In genomic region chr1:167563579-167564246, GRCh38 we compare ENCODE assay signal across 10 cellular contexts. TPM values are rescaled to one million over a fixed set of nuclear protein-coding genes. Genes with fewer than 3 reads are reported as not detected.
A peak's percentile ranks its signal among the peaks of the same experiment; 100 is the strongest.
DNase-seq lines count a peak whose midpoint lies in the region; ATAC-seq and TF ChIP-seq lines count a peak whose summit lies in the region.
"Had no signal": no experiment of that assay in that cellular context is flagged by ENCODE, and none has a peak within 500 bp of the region (broad histone marks: within the 10 kb centered on the region; RNA-seq: fewer than 3 reads in every experiment).

No MANE protein-coding gene starts in this region.

- TF ChIP-seq POLR2A in GM18505 (IDR thresholded peaks at IDR 0.05; ENCODE audit: borderline replicate concordance, extremely low read depth, insufficient read depth, insufficient read length), result no peak

- intact Hi-C loops in left colon (cut with DNase I, micrococcal nuclease), result no loop called here

- peak; percentile 31 for DNase-seq in DMS153 treated with DMSO at 0.1 percent for 48 hours (lab: John Stamatoyannopoulos, UW; ENCODE audit: unreplicated experiment)
- peak; percentile 15 for DNase-seq in NCI-H1105 treated with DMSO at 0.1 percent for 48 hours (lab: John Stamatoyannopoulos, UW)
- peak; percentile 71 for DNase-seq in SIG-M5 (lab: John Stamatoyannopoulos, UW)
- DNase-seq in left colon, result peak; percentile 7 to 41
- DNase-seq in stimulated activated CD4-positive, alpha-beta T cell treated with anti-CD3 and anti-CD28 coated beads, Interleukin-2, amount 100 ng/mL, for 48 hours, result no peak
- DNase-seq in UCSD-AML1 (lab: John Stamatoyannopoulos, UW; ENCODE audit: unreplicated experiment), result no peak
- DNase-seq in EL, result no peak
- DNase-seq: effector memory CD8-positive, alpha-beta T cell had no signal

- ATAC-seq in left colon, result peak; percentile 21
- no peak for ATAC-seq in GM18505 (IDR thresholded peaks at IDR 0.05; ENCODE audit: unreplicated experiment)
- ATAC-seq: effector memory CD8-positive, alpha-beta T cell had no signal

RNA-seq across cellular contexts. Expression of gene CREG1, which starts 10.2 kb away (rescaled TPM):
- total RNA-seq in left colon, result 10 to 100 TPM; 48.9 to 67.9 TPM

RNA-seq across cellular contexts. Expression of gene CD247, which starts 45.4 kb away (rescaled TPM):
- total RNA-seq in left colon, result 1 to 10 TPM; 2.0 to 5.2 TPM
- total RNA-seq: progenitor cell of endocrine pancreas had no signal

Comparison
In these comparisons a context has a peak if more than half of its experiments do, and no peak if none do; other contexts are left out.
1. DNase-seq: peak in DMS153 treated with DMSO at 0.1 percent for 48 hours (single experiment), NCI-H1105 treated with DMSO at 0.1 percent for 48 hours (single experiment), SIG-M5 (single experiment) and left colon (2 of 2); none in stimulated activated CD4-positive, alpha-beta T cell treated with anti-CD3 and anti-CD28 coated beads, Interleukin-2, amount 100 ng/mL, for 48 hours (0 of 2), UCSD-AML1 (single experiment) and EL (single experiment).